In genomic region chrX:141668371-141668770, GRCh38 we compare ENCODE assay signal across 1 cellular context.
TF ChIP-seq lines count a peak whose summit lies in the region.

No MANE protein-coding gene starts in this region.

TF ChIP-seq in SK-N-SH treated with all-trans-retinoic acid at 6 μM for 48 hours, 23 proteins besides CTCF, POLR2A, EP300 and RAD21 (continued from another document):
- TF ChIP-seq POU6F1 (CRISPR knock-in tag; IDR thresholded peaks at IDR 0.05; ENCODE audit: borderline replicate concordance, low read depth), result no peak
TF ChIP-seq in SK-N-SH treated with all-trans-retinoic acid at 6 μM for 48 hours: peak in this region for 0.
